In genomic region chr15:39180494-39180930, GRCh38 we compare ENCODE assay signal across 27 cellular contexts.
DNase-seq lines count a peak whose midpoint lies in the region; ATAC-seq, FAIRE-seq and TF ChIP-seq lines count a peak whose summit lies in the region.
"Had no signal": no experiment of that assay in that cellular context is flagged by ENCODE, and none has a peak within 500 bp of the region (broad histone marks: within the 10 kb centered on the region; RNA-seq: fewer than 3 reads in every experiment).

No MANE protein-coding gene starts in this region.

- H3K9me2 ChIP-seq in PC-3 (replicated peaks; ENCODE audit: low read length), result no peaks in the 10 kb centered on the region

- H3K4me2 ChIP-seq in PC-3 (ENCODE audit: low read length), result no peak overlapping the region
- no peak overlapping the region for H3K4me2 ChIP-seq in neural progenitor cell

- CTCF ChIA-PET in PC-3 (lab: Charles Lee), result no interaction called here
- CTCF ChIA-PET in CD4-positive, alpha-beta memory T cell (lab: Charles Lee; ENCODE audit: partially characterized antibody), result no interaction called here

- H3K4me3 Mint-ChIP-seq in mesothelial cell of epicardium, result no peak overlapping the region
- no peak overlapping the region for H3K4me3 Mint-ChIP-seq in neural progenitor cell
- H3K4me3 Mint-ChIP-seq in CD4-positive, alpha-beta memory T cell, result no peak overlapping the region
- H3K4me3 Mint-ChIP-seq: memory B cell, nephron progenitor cell had no signal

- H2AFZ ChIP-seq in PC-3 (ENCODE audit: low read length), result no peak overlapping the region
- no peak overlapping the region for H2AFZ ChIP-seq in neural progenitor cell (replicated peaks)

- POLR2A ChIA-PET in PC-3 (lab: Charles Lee; ENCODE audit: unreplicated experiment), result no interaction called here
- POLR2A ChIA-PET in CD4-positive, alpha-beta memory T cell (lab: Charles Lee; ENCODE audit: partially characterized antibody), result no interaction called here

- H3K9me3 ChIP-seq in PC-3 (ENCODE audit: low read length), result no peaks in the 10 kb centered on the region
- no peaks in the 10 kb centered on the region for H3K9me3 ChIP-seq in neural progenitor cell (ENCODE audit: low read depth)
- H3K9me3 ChIP-seq in CD4-positive, alpha-beta memory T cell (ENCODE audit: control insufficient read depth in 1 of 2, low read length in 2 of 2), result no peaks in the 10 kb centered on the region
- H3K9me3 ChIP-seq: psoas muscle, spleen had no signal

- H3K36me3 ChIP-seq in PC-3 (ENCODE audit: low read depth, low read length), result no peaks in the 10 kb centered on the region
- no peaks in the 10 kb centered on the region for H3K36me3 ChIP-seq in neural progenitor cell
- no peaks in the 10 kb centered on the region for H3K36me3 ChIP-seq in CD4-positive, alpha-beta memory T cell (ENCODE audit: insufficient read depth, low read length)
- H3K36me3 ChIP-seq: spleen had no signal

- DNase-seq in AG09319 (ENCODE audit: extremely low read depth, low read depth) (peak; percentile 84), PC-3 (no peak), mesothelial cell of epicardium (ENCODE audit: low spot score in 2 of 2, unreplicated experiment in 2 of 2) (no peak), NCI-H226 (no peak), neural progenitor cell (ENCODE audit: low spot score) (no peak)
- no peak for DNase-seq in activated T-cell treated with anti-CD3 and anti-CD28 coated beads, Interleukin-2, amount 50 U/mL, for 48 hours
- DNase-seq in CD4-positive, alpha-beta memory T cell, result no peak
- DNase-seq: ACHN; activated CD4-positive, alpha-beta T cell treated with anti-CD3 and anti-CD28 coated beads, Interleukin-2, amount 50 U/mL, for 48 hours; activated gamma-delta T cell treated with Interleukin-2 at 50 U/mL for 16 hours; amygdala; effector memory CD4-positive, alpha-beta T cell; foreskin keratinocyte; hypothalamus; kidney; NCI-H1105 treated with DMSO at 0.1 percent for 48 hours; NCI-H2107; NCI-H510A treated with DMSO at 0.1 percent for 48 hours; nephron progenitor cell; psoas muscle; Right ventricle myocardium superior; spleen had no signal

- no peak for ATAC-seq in PC-3
- ATAC-seq: foreskin keratinocyte, psoas muscle had no signal

- H3K4me3 ChIP-seq in PC-3 (ENCODE audit: low read length), result no peak overlapping the region
- no peak overlapping the region for H3K4me3 ChIP-seq in neural progenitor cell
- H3K4me3 ChIP-seq in CD4-positive, alpha-beta memory T cell (ENCODE audit: low read length in 2 of 2), result no peak overlapping the region
- H3K4me3 ChIP-seq: psoas muscle, spleen had no signal

- H4K20me1 ChIP-seq in PC-3 (ENCODE audit: low read length) (no peaks in the 10 kb centered on the region), neural progenitor cell (ENCODE audit: low read depth) (no peaks in the 10 kb centered on the region)

- H3K36me3 Mint-ChIP-seq in mesothelial cell of epicardium, result no peaks in the 10 kb centered on the region
- H3K36me3 Mint-ChIP-seq in neural progenitor cell, result no peaks in the 10 kb centered on the region
- H3K36me3 Mint-ChIP-seq in CD4-positive, alpha-beta memory T cell, result no peaks in the 10 kb centered on the region
- H3K36me3 Mint-ChIP-seq: memory B cell had no signal

- H3K9me3 Mint-ChIP-seq in mesothelial cell of epicardium, result no peaks in the 10 kb centered on the region
- H3K9me3 Mint-ChIP-seq in neural progenitor cell, result peaks cover 2% of the 10 kb centered on the region
- no peaks in the 10 kb centered on the region for H3K9me3 Mint-ChIP-seq in CD4-positive, alpha-beta memory T cell
- H3K9me3 Mint-ChIP-seq: memory B cell, nephron progenitor cell had no signal

- peak; percentile 97 for FAIRE-seq in endometrium (lab: Jason Lieb, UNC)
- FAIRE-seq: H1, kidney, urothelium cell line had no signal

- intact Hi-C loops in PC-3 (cut with micrococcal nuclease), result no loop called here
- intact Hi-C loops in CD4-positive, alpha-beta memory T cell (cut with micrococcal nuclease), result no loop called here

- peaks cover 69% of the 10 kb centered on the region for H3K4me1 ChIP-seq in PC-3 (ENCODE audit: insufficient read depth, low read length)
- H3K4me1 ChIP-seq in neural progenitor cell, result no peaks in the 10 kb centered on the region
- H3K4me1 ChIP-seq in CD4-positive, alpha-beta memory T cell (ENCODE audit: insufficient read depth, low read length), result no peaks in the 10 kb centered on the region
- H3K4me1 ChIP-seq: psoas muscle had no signal

- no TSS peak for BruUV-seq in PC-3 (replicated peaks; lab: Mats Ljungman, UMichigan)

- H3K27ac Mint-ChIP-seq in mesothelial cell of epicardium, result peak overlapping the region; percentile 89
- H3K27ac Mint-ChIP-seq in neural progenitor cell, result no peak overlapping the region
- H3K27ac Mint-ChIP-seq in CD4-positive, alpha-beta memory T cell, result no peak overlapping the region
- H3K27ac Mint-ChIP-seq: memory B cell, nephron progenitor cell had no signal

- H3K79me2 ChIP-seq in PC-3 (ENCODE audit: low read length) (no peaks in the 10 kb centered on the region), neural progenitor cell (ENCODE audit: low read depth) (no peaks in the 10 kb centered on the region)

- peak overlapping the region; percentile 66; the same call in 1 of the 2 replicates for H3K27ac ChIP-seq in PC-3 (ENCODE audit: low read length)
- H3K27ac ChIP-seq in neural progenitor cell, result no peak overlapping the region
- H3K27ac ChIP-seq in CD4-positive, alpha-beta memory T cell (ENCODE audit: low read depth, low read length), result no peak overlapping the region
- H3K27ac ChIP-seq: psoas muscle, VCaP had no signal

- H3F3A ChIP-seq in PC-3 (ENCODE audit: low read length, unreplicated experiment), result peaks cover 5% of the 10 kb centered on the region
- no peaks in the 10 kb centered on the region for H3F3A ChIP-seq in neural progenitor cell (ENCODE audit: low read depth)

- H3K27me3 ChIP-seq in PC-3 (ENCODE audit: low read length), result no peaks in the 10 kb centered on the region
- H3K27me3 ChIP-seq in neural progenitor cell, result no peaks in the 10 kb centered on the region
- no peaks in the 10 kb centered on the region for H3K27me3 ChIP-seq in CD4-positive, alpha-beta memory T cell (ENCODE audit: insufficient read depth, low read length)
- H3K27me3 ChIP-seq: foreskin keratinocyte, spleen had no signal

- H3K4me1 Mint-ChIP-seq in mesothelial cell of epicardium, result peaks cover 35% of the 10 kb centered on the region
- peaks cover 30% of the 10 kb centered on the region for H3K4me1 Mint-ChIP-seq in neural progenitor cell
- H3K4me1 Mint-ChIP-seq in CD4-positive, alpha-beta memory T cell, result no peaks in the 10 kb centered on the region
- H3K4me1 Mint-ChIP-seq: memory B cell had no signal

- H3K27me3 Mint-ChIP-seq in mesothelial cell of epicardium (ENCODE audit: low read depth) (no peaks in the 10 kb centered on the region), neural progenitor cell (ENCODE audit: insufficient read depth, low read depth) (peaks cover 3% of the 10 kb centered on the region)
- H3K27me3 Mint-ChIP-seq in CD4-positive, alpha-beta memory T cell, result peaks cover 4 to 5% of the 10 kb centered on the region in 2 donors
- H3K27me3 Mint-ChIP-seq: memory B cell had no signal

- H3K9ac ChIP-seq in PC-3 (ENCODE audit: low read length) (no peak overlapping the region), neural progenitor cell (no peak overlapping the region)

- no peak for TF ChIP-seq CTCF in AG09319 (IDR thresholded peaks at IDR 0.05; ENCODE audit: low read depth, low read length)
- no peak for TF ChIP-seq CTCF in PC-3 (conservative IDR thresholded peaks at IDR 0.05; ENCODE audit: low read depth, low read length)
- TF ChIP-seq CTCF in mesothelial cell of epicardium (IDR thresholded peaks at IDR 0.05; ENCODE audit: unreplicated experiment), result no peak
- TF ChIP-seq CTCF in neural progenitor cell (IDR thresholded peaks at IDR 0.05), result no peak
